8 cellular contexts compared by ENCODE assay signal in the genomic region with DNA sequence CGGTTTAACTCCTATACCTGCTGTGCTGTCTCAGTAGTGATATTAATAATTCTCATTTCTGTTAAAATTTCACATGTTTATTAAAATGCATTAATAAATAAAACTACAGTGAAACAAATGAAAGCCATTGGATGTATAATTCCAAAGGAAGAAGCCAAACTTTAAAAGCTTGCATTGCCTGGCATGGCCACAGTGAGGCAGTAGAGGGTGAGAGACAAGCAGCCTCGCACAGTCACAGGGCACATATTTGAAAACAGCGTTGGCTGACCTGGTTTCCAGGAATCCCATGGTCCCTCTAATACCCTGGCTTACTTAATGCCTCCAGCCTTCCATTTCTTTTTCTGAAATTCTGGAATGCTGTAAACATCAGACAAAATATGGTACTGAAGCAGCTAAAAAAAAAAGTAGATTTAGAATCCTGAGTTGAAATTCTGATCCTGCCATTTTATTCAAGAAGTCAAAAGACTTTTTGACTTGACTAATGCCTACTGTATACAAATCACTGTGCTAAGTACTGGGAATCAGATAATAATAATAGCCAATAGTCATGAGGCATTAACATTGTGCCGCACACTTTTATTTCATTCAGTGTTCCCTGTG. TPM values are rescaled to one million over a fixed set of nuclear protein-coding genes. Genes with fewer than 3 reads are reported as not detected.
DNase-seq lines count a peak whose midpoint lies in the region; ATAC-seq and TF ChIP-seq lines count a peak whose summit lies in the region.

No MANE protein-coding gene starts in this region.

- intact Hi-C loops in Calu3 (cut with micrococcal nuclease; ENCODE audit: unreplicated experiment): loop anchor here (2.0 kb wide), 1 partner anchor 511 kb away; no protein-coding TSS in a partner anchor

- H3K9me3 Mint-ChIP-seq in Calu3 (ENCODE audit: low read depth, unreplicated experiment): no peaks in the 10 kb centered on the region
- no peaks in the 10 kb centered on the region for H3K9me3 Mint-ChIP-seq in activated T-helper 17 cell treated with anti-CD3 and anti-CD28 coated beads, Interleukin-2, amount 50 U/mL, for 72 hours

- peak; percentile 74 for ATAC-seq in activated T-helper 17 cell treated with anti-CD3 and anti-CD28 coated beads, Interleukin-2, amount 50 U/mL, for 72 hours (replicated peaks)
- no peak for ATAC-seq in GM21619 (IDR thresholded peaks at IDR 0.05; ENCODE audit: unreplicated experiment)

- TF ChIP-seq CTCF in Calu3 (IDR thresholded peaks at IDR 0.05; ENCODE audit: unreplicated experiment) (peak; percentile 85), Peyer's patch (IDR thresholded peaks at IDR 0.05) (peak; percentile 58 to 86 (median 84)), fibroblast of the aortic adventitia (IDR thresholded peaks at IDR 0.05; ENCODE audit: insufficient read depth, low read length) (peak; percentile 87), osteoblast (IDR thresholded peaks at IDR 0.05; ENCODE audit: extremely low read depth, low read depth, low read length) (peak; percentile 94)

- no peak for TF ChIP-seq POLR2A in Peyer's patch (IDR thresholded peaks at IDR 0.05)

- H3K79me2 ChIP-seq in osteoblast (ENCODE audit: insufficient read depth, low read length): no peaks in the 10 kb centered on the region

- H3K4me1 Mint-ChIP-seq in Calu3 (ENCODE audit: low read depth, unreplicated experiment): no peaks in the 10 kb centered on the region
- H3K4me1 Mint-ChIP-seq in activated T-helper 17 cell treated with anti-CD3 and anti-CD28 coated beads, Interleukin-2, amount 50 U/mL, for 72 hours: no peaks in the 10 kb centered on the region

- H3K4me3 ChIP-seq in Peyer's patch: no peak overlapping the region
- no peak overlapping the region for H3K4me3 ChIP-seq in fibroblast of the aortic adventitia (ENCODE audit: low read depth, low read length)
- H3K4me3 ChIP-seq in osteoblast (ENCODE audit: insufficient read depth, low read length): no peak overlapping the region

- no TSS peak for BruUV-seq in Calu3 (replicated peaks; lab: Mats Ljungman, UMichigan)

- H3K4me1 ChIP-seq in Peyer's patch: no peaks in the 10 kb centered on the region
- no peaks in the 10 kb centered on the region for H3K4me1 ChIP-seq in osteoblast (ENCODE audit: insufficient read depth, low read length)

- no peak overlapping the region for H3K4me2 ChIP-seq in osteoblast (ENCODE audit: insufficient read depth, low read length)

- H3K27ac ChIP-seq in Peyer's patch (no peak overlapping the region), osteoblast (ENCODE audit: low read depth, low read length) (no peak overlapping the region)

- H3K36me3 ChIP-seq in Peyer's patch (no peaks in the 10 kb centered on the region), osteoblast (ENCODE audit: insufficient read depth, low read length) (no peaks in the 10 kb centered on the region)

- no peak overlapping the region for H2AFZ ChIP-seq in osteoblast (ENCODE audit: low read length)

- no peaks in the 10 kb centered on the region for H3K9me3 ChIP-seq in Peyer's patch
- no peaks in the 10 kb centered on the region for H3K9me3 ChIP-seq in osteoblast (ENCODE audit: low read depth, low read length)

- DNase-seq in Calu3: peak; percentile 78
- DNase-seq in HUDEP-2 (lab: John Stamatoyannopoulos, UW; ENCODE audit: unreplicated experiment in 76 of 76): peak in 49 of 76 experiments; percentile 4 to 68 (median 36)
- DNase-seq in Peyer's patch: peak; percentile 67 to 90 (median 68)
- DNase-seq in fibroblast of the aortic adventitia (ENCODE audit: low read depth): peak; percentile 79
- no peak for DNase-seq in osteoblast (ENCODE audit: insufficient read length, low spot score, missing footprints)
- no peak for DNase-seq in middle frontal gyrus (ENCODE audit: extremely low spot score, low spot score)

- H3K36me3 Mint-ChIP-seq in Calu3 (ENCODE audit: insufficient read depth, unreplicated experiment): no peaks in the 10 kb centered on the region
- H3K36me3 Mint-ChIP-seq in activated T-helper 17 cell treated with anti-CD3 and anti-CD28 coated beads, Interleukin-2, amount 50 U/mL, for 72 hours (ENCODE audit: low read depth): no peaks in the 10 kb centered on the region

- H3K4me3 Mint-ChIP-seq in Calu3 (ENCODE audit: low read depth, unreplicated experiment): no peak overlapping the region
- no peak overlapping the region for H3K4me3 Mint-ChIP-seq in activated T-helper 17 cell treated with anti-CD3 and anti-CD28 coated beads, Interleukin-2, amount 50 U/mL, for 72 hours

- H3K27me3 ChIP-seq in Peyer's patch: no peaks in the 10 kb centered on the region
- peaks cover 3% of the 10 kb centered on the region for H3K27me3 ChIP-seq in osteoblast (ENCODE audit: insufficient read depth, low read length)

- H4K20me1 ChIP-seq in osteoblast (ENCODE audit: insufficient read depth, low read length): no peaks in the 10 kb centered on the region

- H3K27ac Mint-ChIP-seq in Calu3 (ENCODE audit: unreplicated experiment): no peak overlapping the region
- H3K27ac Mint-ChIP-seq in activated T-helper 17 cell treated with anti-CD3 and anti-CD28 coated beads, Interleukin-2, amount 50 U/mL, for 72 hours: no peak overlapping the region

- H3K27me3 Mint-ChIP-seq in Calu3 (ENCODE audit: unreplicated experiment): peaks cover 49% of the 10 kb centered on the region
- H3K27me3 Mint-ChIP-seq in activated T-helper 17 cell treated with anti-CD3 and anti-CD28 coated beads, Interleukin-2, amount 50 U/mL, for 72 hours: no peaks in the 10 kb centered on the region

- CTCF ChIA-PET in Calu3 (lab: Charles Lee): interaction anchor here (0.7 to 14.5 kb wide), 9 partner anchors 9 to 511 kb away, joined by 3 to 226 read pairs (median 4); no protein-coding TSS in a partner anchor

RNA-seq across cellular contexts. Expression of a gene that starts 6.7 kb away (rescaled TPM):
- total RNA-seq in Calu3 (2022): 7.0 and 10.0 TPM in 2 replicates
- 10 to 100 TPM; 12.4 to 15.0 (median 13.3) TPM for total RNA-seq in Peyer's patch
- 1 to 10 TPM; 2.7 to 8.4 TPM for total RNA-seq in activated T-helper 17 cell treated with anti-CD3 and anti-CD28 coated beads, Interleukin-2, amount 50 U/mL, for 72 hours
- 9.5 and 12.3 TPM in 2 replicates for total RNA-seq in fibroblast of the aortic adventitia (ENCODE audit: low replicate concordance)
- 7.2 and 9.1 TPM in 2 replicates for total RNA-seq in osteoblast

RNA-seq across cellular contexts. Expression of a gene that starts 8.4 kb away (rescaled TPM):
- total RNA-seq in Calu3 (2022) (1.2 and 1.7 TPM in 2 replicates), Peyer's patch (under 1 TPM in 1 of 4 donors, not detected in 3; 0.40 TPM), fibroblast of the aortic adventitia (ENCODE audit: low replicate concordance) (2.3 and 2.5 TPM in 2 replicates), osteoblast (under 0.01 and 0.29 TPM in 2 replicates)
- total RNA-seq in activated T-helper 17 cell treated with anti-CD3 and anti-CD28 coated beads, Interleukin-2, amount 50 U/mL, for 72 hours: 10 to 100 TPM in 1 of 2 donors, 1 to 10 TPM in 1; 9.7 to 32.1 TPM

Comparison
In these comparisons a context has a peak if more than half of its experiments do, and no peak if none do; other contexts are left out.
1. DNase-seq: peak in Calu3 (single experiment), HUDEP-2 (49 of 76), Peyer's patch (3 of 3) and fibroblast of the aortic adventitia (single experiment); none in osteoblast (single experiment) and middle frontal gyrus (single experiment).
2. Peak in every context shown above with its lines, with median percentiles within 50 percentile points of each other: CTCF ChIP-seq.